23 cellular contexts compared by ENCODE assay signal in the genomic region with DNA sequence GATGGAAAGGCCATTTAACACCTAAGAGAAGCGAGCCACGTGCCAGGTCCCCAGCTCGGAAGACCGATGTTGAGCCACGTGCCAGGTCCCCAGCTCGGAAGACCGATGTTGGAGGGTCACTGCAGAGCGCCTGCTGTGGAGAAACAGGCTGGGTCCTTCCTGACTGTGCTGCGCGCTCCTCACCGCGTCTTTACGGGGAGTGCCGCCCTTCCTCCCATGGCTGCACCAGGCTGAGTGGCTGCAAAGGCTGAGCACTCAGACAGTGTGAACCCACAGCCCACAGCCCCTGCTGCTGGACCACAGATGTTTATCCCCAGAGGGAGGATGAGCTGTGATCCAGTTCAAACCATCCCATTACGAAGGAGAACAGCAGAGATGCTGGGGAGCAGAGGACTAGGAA. TPM values are rescaled to one million over a fixed set of nuclear protein-coding genes. Genes with fewer than 3 reads are reported as not detected.
DNase-seq lines count a peak whose midpoint lies in the region; ATAC-seq and TF ChIP-seq lines count a peak whose summit lies in the region.
"Had no signal": no experiment of that assay in that cellular context is flagged by ENCODE, and none has a peak within 500 bp of the region (broad histone marks: within the 10 kb centered on the region; RNA-seq: fewer than 3 reads in every experiment).

No MANE protein-coding gene starts in this region.

- H3K4me3 Mint-ChIP-seq in nephron progenitor cell: no peak overlapping the region
- H3K4me3 Mint-ChIP-seq in stimulated activated naive CD8-positive, alpha-beta T cell treated with anti-CD3 and anti-CD28 coated beads, Interleukin-15, amount 100 ng/mL, for 72 hours: no peak overlapping the region
- no peak overlapping the region for H3K4me3 Mint-ChIP-seq in activated T-helper 1 cell treated with anti-CD3 and anti-CD28 coated beads, Interleukin-12 subunit alpha, Interleukin-12 subunit beta, Interleukin-2, Interleukin-4 antibody, amounts not matched to agents 30 ng/mL and 10 ng/mL and 1 ng/mL, durations not matched to agents 14 hours and 24 hours and 36 hours

- H3K36me3 ChIP-seq in right atrium auricular region: no peaks in the 10 kb centered on the region
- H3K36me3 ChIP-seq in upper lobe of right lung: no peaks in the 10 kb centered on the region
- H3K36me3 ChIP-seq: SJSA1 had no signal

- H3K9me3 ChIP-seq in right atrium auricular region (no peaks in the 10 kb centered on the region), upper lobe of right lung (no peaks in the 10 kb centered on the region)
- H3K9me3 ChIP-seq: Caco-2, SJSA1 had no signal

- H3K4me3 ChIP-seq in right atrium auricular region: no peak overlapping the region
- no peak overlapping the region for H3K4me3 ChIP-seq in upper lobe of right lung
- H3K4me3 ChIP-seq: GM23248, SJSA1 had no signal

- DNase-seq in Right ventricle myocardium inferior (ENCODE audit: missing footprints): no peak
- DNase-seq in right atrium auricular region (ENCODE audit: low spot score): no peak
- peak; percentile 38 for DNase-seq in left lobe of liver (ENCODE audit: low spot score)
- no peak for DNase-seq in nephron progenitor cell
- no peak for DNase-seq in upper lobe of right lung
- DNase-seq in activated naive CD4-positive, alpha-beta T cell treated with anti-CD3 and anti-CD28 coated beads, Interleukin-2, amount 50 U/mL, for 16 hours: no peak
- DNase-seq in stimulated activated naive CD8-positive, alpha-beta T cell treated with anti-CD3 and anti-CD28 coated beads, Interleukin-15, amount 100 ng/mL, for 72 hours: no peak
- no peak for DNase-seq in activated T-helper 1 cell treated with anti-CD3 and anti-CD28 coated beads, Interleukin-12 subunit alpha, Interleukin-12 subunit beta, Interleukin-2, Interleukin-4 antibody, amounts not matched to agents 30 ng/mL and 10 ng/mL and 1 ng/mL, durations not matched to agents 14 hours and 24 hours and 36 hours (ENCODE audit: low spot score)
- DNase-seq: Caco-2; CD4-positive, alpha-beta memory T cell; DND-41; GM23248; HCEC 1CT; IMR-90; MV-4-11; NCI-H1105 treated with DMSO at 0.1 percent for 48 hours; NCI-H1694; NCI-H2081; NCI-H2171; NCI-H345; NCI-H526; OCI-M1 had no signal

- peaks cover 12% of the 10 kb centered on the region for H3K4me1 Mint-ChIP-seq in nephron progenitor cell
- peaks cover 19% of the 10 kb centered on the region for H3K4me1 Mint-ChIP-seq in stimulated activated naive CD8-positive, alpha-beta T cell treated with anti-CD3 and anti-CD28 coated beads, Interleukin-15, amount 100 ng/mL, for 72 hours
- H3K4me1 Mint-ChIP-seq in activated T-helper 1 cell treated with anti-CD3 and anti-CD28 coated beads, Interleukin-12 subunit alpha, Interleukin-12 subunit beta, Interleukin-2, Interleukin-4 antibody, amounts not matched to agents 30 ng/mL and 10 ng/mL and 1 ng/mL, durations not matched to agents 14 hours and 24 hours and 36 hours (ENCODE audit: low read depth): no peaks in the 10 kb centered on the region

- H3K36me3 Mint-ChIP-seq in nephron progenitor cell (ENCODE audit: low read depth): no peaks in the 10 kb centered on the region
- no peaks in the 10 kb centered on the region for H3K36me3 Mint-ChIP-seq in activated T-helper 1 cell treated with anti-CD3 and anti-CD28 coated beads, Interleukin-12 subunit alpha, Interleukin-12 subunit beta, Interleukin-2, Interleukin-4 antibody, amounts not matched to agents 30 ng/mL and 10 ng/mL and 1 ng/mL, durations not matched to agents 14 hours and 24 hours and 36 hours (ENCODE audit: low read depth)

- ATAC-seq in Right ventricle myocardium inferior (peak; percentile 20), left lobe of liver (no peak), upper lobe of right lung (peak; percentile 35)
- ATAC-seq in stimulated activated naive CD8-positive, alpha-beta T cell treated with anti-CD3 and anti-CD28 coated beads, Interleukin-15, amount 100 ng/mL, for 72 hours: no peak

- no peaks in the 10 kb centered on the region for H3K27me3 ChIP-seq in right atrium auricular region
- H3K27me3 ChIP-seq in upper lobe of right lung: no peaks in the 10 kb centered on the region

- H3K4me1 ChIP-seq in right atrium auricular region (no peaks in the 10 kb centered on the region), upper lobe of right lung (no peaks in the 10 kb centered on the region)
- H3K4me1 ChIP-seq: Caco-2, SJSA1 had no signal

- H3K9me3 Mint-ChIP-seq in nephron progenitor cell: no peaks in the 10 kb centered on the region
- H3K9me3 Mint-ChIP-seq in stimulated activated naive CD8-positive, alpha-beta T cell treated with anti-CD3 and anti-CD28 coated beads, Interleukin-15, amount 100 ng/mL, for 72 hours: no peaks in the 10 kb centered on the region
- H3K9me3 Mint-ChIP-seq in activated T-helper 1 cell treated with anti-CD3 and anti-CD28 coated beads, Interleukin-12 subunit alpha, Interleukin-12 subunit beta, Interleukin-2, Interleukin-4 antibody, amounts not matched to agents 30 ng/mL and 10 ng/mL and 1 ng/mL, durations not matched to agents 14 hours and 24 hours and 36 hours: no peaks in the 10 kb centered on the region
- H3K9me3 Mint-ChIP-seq: CD4-positive, alpha-beta memory T cell had no signal

- H3K27ac ChIP-seq in right atrium auricular region (no peak overlapping the region), upper lobe of right lung (no peak overlapping the region)
- H3K27ac ChIP-seq: GM23248, SJSA1 had no signal

- intact Hi-C loops in Right ventricle myocardium inferior (cut with DNase I): no loop called here
- intact Hi-C loops in upper lobe of right lung (cut with DNase I): no loop called here
- intact Hi-C loops in activated T-helper 1 cell treated with anti-CD3 and anti-CD28 coated beads, Interleukin-12 subunit alpha, Interleukin-12 subunit beta, Interleukin-2, Interleukin-4 antibody, amounts not matched to agents 30 ng/mL and 10 ng/mL and 1 ng/mL, durations not matched to agents 14 hours and 24 hours and 36 hours (cut with micrococcal nuclease): no loop called here

- H3K27ac Mint-ChIP-seq in nephron progenitor cell: peak overlapping the region; percentile 46
- H3K27ac Mint-ChIP-seq in stimulated activated naive CD8-positive, alpha-beta T cell treated with anti-CD3 and anti-CD28 coated beads, Interleukin-15, amount 100 ng/mL, for 72 hours: no peak overlapping the region
- no peak overlapping the region for H3K27ac Mint-ChIP-seq in activated T-helper 1 cell treated with anti-CD3 and anti-CD28 coated beads, Interleukin-12 subunit alpha, Interleukin-12 subunit beta, Interleukin-2, Interleukin-4 antibody, amounts not matched to agents 30 ng/mL and 10 ng/mL and 1 ng/mL, durations not matched to agents 14 hours and 24 hours and 36 hours

- TF ChIP-seq CTCF in right atrium auricular region (IDR thresholded peaks at IDR 0.05) (no peak), nephron progenitor cell (IDR thresholded peaks at IDR 0.05) (no peak), upper lobe of right lung (IDR thresholded peaks at IDR 0.05) (no peak)

- H3K27me3 Mint-ChIP-seq in nephron progenitor cell (ENCODE audit: low read depth, poor library complexity): peaks cover 16% of the 10 kb centered on the region
- H3K27me3 Mint-ChIP-seq in stimulated activated naive CD8-positive, alpha-beta T cell treated with anti-CD3 and anti-CD28 coated beads, Interleukin-15, amount 100 ng/mL, for 72 hours: no peaks in the 10 kb centered on the region
- no peaks in the 10 kb centered on the region for H3K27me3 Mint-ChIP-seq in activated T-helper 1 cell treated with anti-CD3 and anti-CD28 coated beads, Interleukin-12 subunit alpha, Interleukin-12 subunit beta, Interleukin-2, Interleukin-4 antibody, amounts not matched to agents 30 ng/mL and 10 ng/mL and 1 ng/mL, durations not matched to agents 14 hours and 24 hours and 36 hours (ENCODE audit: insufficient read depth)
- H3K27me3 Mint-ChIP-seq: CD4-positive, alpha-beta memory T cell had no signal

RNA-seq across cellular contexts. Expression of a gene that starts 55.7 kb away (rescaled TPM):
- not detected for total RNA-seq in Right ventricle myocardium inferior
- total RNA-seq in right atrium auricular region: not detected
- not detected for total RNA-seq in left lobe of liver
- not detected for total RNA-seq in upper lobe of right lung
- not detected in 2 replicates for total RNA-seq in activated T-helper 1 cell treated with anti-CD3 and anti-CD28 coated beads, Interleukin-12 subunit alpha, Interleukin-12 subunit beta, Interleukin-2, Interleukin-4 antibody, amounts not matched to agents 30 ng/mL and 10 ng/mL and 1 ng/mL, durations not matched to agents 14 hours and 24 hours and 36 hours
- total RNA-seq: Caco-2, GM23248, IMR-90, SJSA1 had no signal

Comparison
In these comparisons a context has a peak if more than half of its experiments do, and no peak if none do; other contexts are left out.
1. ATAC-seq: peak in Right ventricle myocardium inferior (single experiment) and upper lobe of right lung (single experiment); none in left lobe of liver (single experiment) and stimulated activated naive CD8-positive, alpha-beta T cell treated with anti-CD3 and anti-CD28 coated beads, Interleukin-15, amount 100 ng/mL, for 72 hours (single experiment).